In genomic region chr12:70360218-70360617, GRCh38 we compare ENCODE assay signal across 21 cellular contexts.
"Had no signal": no experiment of that assay in that cellular context is flagged by ENCODE, and none has a peak within 500 bp of the region (broad histone marks: within the 10 kb centered on the region; RNA-seq: fewer than 3 reads in every experiment).

No MANE protein-coding gene starts in this region.

- H3K27ac ChIP-seq: coronary artery, heart left ventricle, left ventricle myocardium inferior, lower lobe of right lung, tibial artery, upper lobe of left lung, uterus had no signal

- DNase-seq: dorsolateral prefrontal cortex; effector CD8-positive, alpha-beta T cell; foreskin melanocyte; heart left ventricle; hypothalamus; islet precursor cell; left ventricle myocardium inferior; lower lobe of right lung; natural killer cell; right cardiac atrium; stimulated activated CD4-positive, alpha-beta T cell treated with anti-CD3 and anti-CD28 coated beads, Interleukin-2, amount 100 ng/mL, for 48 hours; stimulated activated naive CD8-positive, alpha-beta T cell treated with anti-CD3 and anti-CD28 coated beads, Interleukin-15, Interleukin-2, amounts not matched to agents 100 U/mL and 50 U/mL, for 24 hours; tibial artery; upper lobe of left lung; uterus had no signal

- H3K36me3 Mint-ChIP-seq: memory B cell, mesothelial cell of epicardium, natural killer cell had no signal

- H3K4me3 Mint-ChIP-seq: memory B cell, mesothelial cell of epicardium, natural killer cell, neural crest cell had no signal

- H3K36me3 ChIP-seq: uterus had no signal

- H3K4me3 ChIP-seq: coronary artery, dorsolateral prefrontal cortex, heart left ventricle, left ventricle myocardium inferior, lower lobe of right lung, smooth muscle cell, tibial artery, upper lobe of left lung, uterus had no signal

- H3K9me3 ChIP-seq: heart left ventricle, left ventricle myocardium inferior, lower lobe of right lung, tibial artery, upper lobe of left lung, uterus had no signal

- H3K27ac Mint-ChIP-seq: memory B cell, mesothelial cell of epicardium, natural killer cell, progenitor cell of endocrine pancreas had no signal

- H3K4me2 ChIP-seq: smooth muscle cell had no signal

- H3K27me3 ChIP-seq: dorsolateral prefrontal cortex, tibial artery, uterus had no signal

- ATAC-seq: heart left ventricle; lower lobe of right lung; natural killer cell; right cardiac atrium; stimulated activated naive CD8-positive, alpha-beta T cell treated with anti-CD3 and anti-CD28 coated beads, Interleukin-15, Interleukin-2, amounts not matched to agents 100 U/mL and 50 U/mL, for 24 hours had no signal

- H3K4me1 ChIP-seq: uterus had no signal

- H3K9me3 Mint-ChIP-seq: memory B cell, mesothelial cell of epicardium, natural killer cell, neural crest cell had no signal

- H3K27me3 Mint-ChIP-seq: memory B cell had no signal

- H3K4me1 Mint-ChIP-seq: memory B cell had no signal
